1 cellular context compared by ENCODE assay signal in the genomic region with DNA sequence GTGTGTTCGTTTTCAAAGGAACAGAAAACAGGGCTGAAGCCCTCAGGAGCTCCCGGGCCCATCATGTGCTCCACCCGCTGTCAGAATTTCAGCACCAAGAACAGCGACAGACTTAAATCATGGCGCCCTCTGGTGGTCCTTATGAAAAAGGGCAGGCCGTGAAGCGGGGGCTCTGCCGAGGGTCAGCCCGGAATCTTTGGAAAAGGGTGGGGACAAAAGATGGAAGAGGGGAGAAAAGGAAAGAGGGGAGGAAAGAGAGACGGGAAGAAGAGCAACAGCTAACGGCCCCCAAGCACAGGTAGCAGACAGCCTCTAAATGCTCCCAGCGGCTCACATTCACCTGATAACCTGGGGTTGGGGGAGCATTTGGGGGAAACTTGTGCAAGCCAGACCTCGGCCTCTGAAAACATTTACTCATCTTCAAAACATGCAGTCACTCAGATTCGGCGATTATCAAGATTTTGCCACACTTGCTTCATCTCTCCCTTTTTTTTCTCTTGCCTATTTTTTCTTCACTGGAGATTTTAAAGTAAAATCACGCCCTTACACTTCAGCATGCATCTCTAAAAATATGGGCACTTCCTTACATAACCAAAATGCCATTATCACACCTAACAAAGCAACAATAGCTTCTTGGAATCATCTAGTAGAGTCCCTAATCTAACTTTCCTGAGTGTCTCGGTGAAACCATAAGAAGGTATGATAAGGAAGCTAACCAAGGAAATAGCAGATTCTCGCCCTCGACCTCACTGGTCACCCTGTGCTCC.
TF ChIP-seq lines count a peak whose summit lies in the region.

No MANE protein-coding gene starts in this region.

TF ChIP-seq in GM12878, 131 proteins besides CTCF, POLR2A, EP300 and RAD21 (continued from another document):
- 0 out of 2 replicates have a peak, but pooled peaks have one; percentile 29 for TF ChIP-seq ZNF592 (IDR thresholded peaks at IDR 0.05)
- 0 out of 2 replicates have a peak, but pooled peaks have one; percentile 19 for TF ChIP-seq CREM (IDR thresholded peaks at IDR 0.05; ENCODE audit: low read depth)
- TF ChIP-seq PKNOX1 (IDR thresholded peaks at IDR 0.05) = 0 out of 2 replicates have a peak, but pooled peaks have one; percentile 18
- TF ChIP-seq IRF5 (IDR thresholded peaks at IDR 0.05; ENCODE audit: borderline replicate concordance) = no peak
- TF ChIP-seq CBFB (IDR thresholded peaks at IDR 0.05; ENCODE audit: low read depth) = no peak
- peak; percentile 93; the same call in 1 of the 2 replicates for TF ChIP-seq RCOR1 (conservative IDR thresholded peaks at IDR 0.05; ENCODE audit: low read depth, low read length)
- TF ChIP-seq ZNF207 (IDR thresholded peaks at IDR 0.05; ENCODE audit: borderline replicate concordance) = 0 out of 2 replicates have a peak, but pooled peaks have one; percentile 57
- TF ChIP-seq CREB1 (IDR thresholded peaks at IDR 0.05; ENCODE audit: low read depth) = no peak
- TF ChIP-seq KLF5 (IDR thresholded peaks at IDR 0.05; ENCODE audit: partially characterized antibody) = no peak
- TF ChIP-seq ZNF384 (IDR thresholded peaks at IDR 0.05; ENCODE audit: borderline replicate concordance, low read depth, low read length) = no peak
- no peak for TF ChIP-seq ZNF217 (IDR thresholded peaks at IDR 0.05)
- no peak for TF ChIP-seq PML (IDR thresholded peaks at IDR 0.05; ENCODE audit: low read length)
- no peak for TF ChIP-seq NFIC (IDR thresholded peaks at IDR 0.05; ENCODE audit: low read depth, low read length)
- TF ChIP-seq RUNX3 (IDR thresholded peaks at IDR 0.05; ENCODE audit: low read length) = 0 out of 2 replicates have a peak, but pooled peaks have one; percentile 6
- no peak for TF ChIP-seq HDAC6 (IDR thresholded peaks at IDR 0.05; ENCODE audit: unreplicated experiment)
- TF ChIP-seq BMI1 (IDR thresholded peaks at IDR 0.05; ENCODE audit: borderline replicate concordance) = no peak
- 0 out of 2 replicates have a peak, but pooled peaks have one; percentile 50 for TF ChIP-seq SIN3A (IDR thresholded peaks at IDR 0.05; ENCODE audit: low read depth, low read length)
- peak; percentile 82 for TF ChIP-seq SMC3 (IDR thresholded peaks at IDR 0.05; ENCODE audit: borderline replicate concordance, low read length)
- TF ChIP-seq YY1 (IDR thresholded peaks at IDR 0.05; ENCODE audit: low read depth, low read length) = peak; percentile 54; the same call in 1 of the 2 replicates
- TF ChIP-seq, protein P1, sequence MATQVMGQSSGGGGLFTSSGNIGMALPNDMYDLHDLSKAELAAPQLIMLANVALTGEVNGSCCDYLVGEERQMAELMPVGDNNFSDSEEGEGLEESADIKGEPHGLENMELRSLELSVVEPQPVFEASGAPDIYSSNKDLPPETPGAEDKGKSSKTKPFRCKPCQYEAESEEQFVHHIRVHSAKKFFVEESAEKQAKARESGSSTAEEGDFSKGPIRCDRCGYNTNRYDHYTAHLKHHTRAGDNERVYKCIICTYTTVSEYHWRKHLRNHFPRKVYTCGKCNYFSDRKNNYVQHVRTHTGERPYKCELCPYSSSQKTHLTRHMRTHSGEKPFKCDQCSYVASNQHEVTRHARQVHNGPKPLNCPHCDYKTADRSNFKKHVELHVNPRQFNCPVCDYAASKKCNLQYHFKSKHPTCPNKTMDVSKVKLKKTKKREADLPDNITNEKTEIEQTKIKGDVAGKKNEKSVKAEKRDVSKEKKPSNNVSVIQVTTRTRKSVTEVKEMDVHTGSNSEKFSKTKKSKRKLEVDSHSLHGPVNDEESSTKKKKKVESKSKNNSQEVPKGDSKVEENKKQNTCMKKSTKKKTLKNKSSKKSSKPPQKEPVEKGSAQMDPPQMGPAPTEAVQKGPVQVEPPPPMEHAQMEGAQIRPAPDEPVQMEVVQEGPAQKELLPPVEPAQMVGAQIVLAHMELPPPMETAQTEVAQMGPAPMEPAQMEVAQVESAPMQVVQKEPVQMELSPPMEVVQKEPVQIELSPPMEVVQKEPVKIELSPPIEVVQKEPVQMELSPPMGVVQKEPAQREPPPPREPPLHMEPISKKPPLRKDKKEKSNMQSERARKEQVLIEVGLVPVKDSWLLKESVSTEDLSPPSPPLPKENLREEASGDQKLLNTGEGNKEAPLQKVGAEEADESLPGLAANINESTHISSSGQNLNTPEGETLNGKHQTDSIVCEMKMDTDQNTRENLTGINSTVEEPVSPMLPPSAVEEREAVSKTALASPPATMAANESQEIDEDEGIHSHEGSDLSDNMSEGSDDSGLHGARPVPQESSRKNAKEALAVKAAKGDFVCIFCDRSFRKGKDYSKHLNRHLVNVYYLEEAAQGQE (IDR thresholded peaks at IDR 0.05; ENCODE audit: low read depth, low read length) = peak; percentile 99
- no peak for TF ChIP-seq MTA2 (IDR thresholded peaks at IDR 0.05; ENCODE audit: low read depth)
- TF ChIP-seq ATF7 (IDR thresholded peaks at IDR 0.05; ENCODE audit: low read depth) = no peak
TF ChIP-seq in GM12878: peak in this region for 12.
